ENCODE assay signal across 15 cellular contexts in the genomic region with DNA sequence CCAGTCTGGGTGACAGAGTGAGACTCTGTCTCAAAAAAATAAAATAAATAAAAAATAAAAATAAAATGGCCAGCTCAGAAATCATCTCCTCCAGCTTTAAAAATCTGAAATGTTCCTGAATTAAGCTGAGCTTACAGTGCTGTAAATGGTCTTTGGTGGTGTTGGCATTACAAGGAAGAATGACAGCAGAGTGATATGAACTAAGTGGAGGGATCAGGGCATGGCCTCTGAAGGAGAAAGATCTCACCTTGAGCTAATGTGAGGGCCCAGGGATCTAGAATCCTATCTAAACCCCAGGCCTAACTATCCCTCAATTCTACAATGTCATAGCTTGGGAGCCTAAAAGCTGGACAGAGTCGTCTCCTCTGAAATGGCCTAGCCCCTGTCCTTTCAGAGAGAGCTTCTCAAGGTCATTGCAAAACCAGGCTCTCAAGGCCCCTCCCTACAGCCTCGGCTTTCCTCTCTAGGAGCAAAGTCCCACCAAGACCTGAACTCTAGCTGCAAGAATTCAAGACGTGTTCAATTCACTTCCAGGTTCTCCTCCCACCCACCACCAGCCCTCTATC.
A peak's percentile ranks its signal among the peaks of the same experiment; 100 is the strongest.
DNase-seq lines count a peak whose midpoint lies in the region; ATAC-seq and TF ChIP-seq lines count a peak whose summit lies in the region.
"Had no signal": no experiment of that assay in that cellular context is flagged by ENCODE, and none has a peak within 500 bp of the region (broad histone marks: within the 10 kb centered on the region; RNA-seq: fewer than 3 reads in every experiment).

No MANE protein-coding gene starts in this region.

- H3K27me3 ChIP-seq in left ventricle myocardium inferior (ENCODE audit: low read depth) (peaks cover 18% of the 10 kb centered on the region), colonic mucosa (no peaks in the 10 kb centered on the region), upper lobe of right lung (no peaks in the 10 kb centered on the region)

- intact Hi-C loops in left cardiac atrium (cut with DNase I) (no loop called here), left ventricle myocardium inferior (cut with micrococcal nuclease) (no loop called here), colonic mucosa (cut with DNase I) (no loop called here), upper lobe of right lung (cut with DNase I) (no loop called here)

- H3K9ac ChIP-seq in colonic mucosa (ENCODE audit: low read depth in 2 of 2, low read length in 2 of 2), result no peak overlapping the region
- H3K9ac ChIP-seq: KMS-11 had no signal

- H3K9me3 ChIP-seq in left ventricle myocardium inferior (replicated peaks) (no peaks in the 10 kb centered on the region), colonic mucosa (no peaks in the 10 kb centered on the region), upper lobe of right lung (no peaks in the 10 kb centered on the region)

- no peak for DNase-seq in left cardiac atrium
- no peak for DNase-seq in left ventricle myocardium inferior
- DNase-seq in colonic mucosa, result peak; percentile 23
- DNase-seq in nephron progenitor cell, result no peak
- DNase-seq in NCI-H2196 treated with DMSO at 0.1 percent for 48 hours (lab: John Stamatoyannopoulos, UW; ENCODE audit: unreplicated experiment), result no peak
- DNase-seq in upper lobe of right lung, result no peak
- DNase-seq in middle frontal gyrus (ENCODE audit: extremely low spot score, low spot score), result no peak
- DNase-seq: CD4-positive, alpha-beta T cell; DND-41; GDM1; GOT3; NCI-H187 had no signal

- H3K36me3 ChIP-seq in left ventricle myocardium inferior (no peaks in the 10 kb centered on the region), colonic mucosa (no peaks in the 10 kb centered on the region), upper lobe of right lung (no peaks in the 10 kb centered on the region)

- H3K27me3 Mint-ChIP-seq in nephron progenitor cell (ENCODE audit: low read depth, poor library complexity), result peaks cover 7% of the 10 kb centered on the region

- peaks cover 28% of the 10 kb centered on the region for H3K4me1 Mint-ChIP-seq in nephron progenitor cell
- H3K4me1 Mint-ChIP-seq: B cell had no signal

- peak overlapping the region; percentile 68 for H3K27ac Mint-ChIP-seq in nephron progenitor cell
- H3K27ac Mint-ChIP-seq: B cell; CD4-positive, alpha-beta T cell had no signal

- H3K4me1 ChIP-seq in left ventricle myocardium inferior, result peaks cover 15% of the 10 kb centered on the region
- H3K4me1 ChIP-seq in colonic mucosa, result no peaks in the 10 kb centered on the region
- no peaks in the 10 kb centered on the region for H3K4me1 ChIP-seq in upper lobe of right lung

- no peaks in the 10 kb centered on the region for H3K36me3 Mint-ChIP-seq in nephron progenitor cell (ENCODE audit: low read depth)

- no peak for TF ChIP-seq CTCF in left ventricle myocardium inferior (IDR thresholded peaks at IDR 0.05; ENCODE audit: borderline replicate concordance)
- TF ChIP-seq CTCF in colonic mucosa (IDR thresholded peaks at IDR 0.05), result no peak
- no peak for TF ChIP-seq CTCF in nephron progenitor cell (IDR thresholded peaks at IDR 0.05)
- TF ChIP-seq CTCF in upper lobe of right lung (IDR thresholded peaks at IDR 0.05), result no peak

- no peak overlapping the region for H3K4me3 Mint-ChIP-seq in nephron progenitor cell
- H3K4me3 Mint-ChIP-seq: B cell; CD4-positive, alpha-beta T cell had no signal

- no peak overlapping the region for H3K27ac ChIP-seq in left ventricle myocardium inferior (replicated peaks)
- no peak overlapping the region for H3K27ac ChIP-seq in colonic mucosa
- H3K27ac ChIP-seq in upper lobe of right lung, result no peak overlapping the region
- H3K27ac ChIP-seq: KMS-11, SK-N-MC had no signal

- H3K9me3 Mint-ChIP-seq in nephron progenitor cell, result no peaks in the 10 kb centered on the region
- H3K9me3 Mint-ChIP-seq: CD4-positive, alpha-beta T cell had no signal

- no peak overlapping the region for H3K4me3 ChIP-seq in left ventricle myocardium inferior
- H3K4me3 ChIP-seq in colonic mucosa, result no peak overlapping the region
- H3K4me3 ChIP-seq in upper lobe of right lung, result no peak overlapping the region
- H3K4me3 ChIP-seq: SK-N-MC had no signal

- ATAC-seq in left cardiac atrium (peak; percentile 10 to 17), upper lobe of right lung (no peak)
